ENCODE assay signal across 14 cellular contexts in the genomic region with DNA sequence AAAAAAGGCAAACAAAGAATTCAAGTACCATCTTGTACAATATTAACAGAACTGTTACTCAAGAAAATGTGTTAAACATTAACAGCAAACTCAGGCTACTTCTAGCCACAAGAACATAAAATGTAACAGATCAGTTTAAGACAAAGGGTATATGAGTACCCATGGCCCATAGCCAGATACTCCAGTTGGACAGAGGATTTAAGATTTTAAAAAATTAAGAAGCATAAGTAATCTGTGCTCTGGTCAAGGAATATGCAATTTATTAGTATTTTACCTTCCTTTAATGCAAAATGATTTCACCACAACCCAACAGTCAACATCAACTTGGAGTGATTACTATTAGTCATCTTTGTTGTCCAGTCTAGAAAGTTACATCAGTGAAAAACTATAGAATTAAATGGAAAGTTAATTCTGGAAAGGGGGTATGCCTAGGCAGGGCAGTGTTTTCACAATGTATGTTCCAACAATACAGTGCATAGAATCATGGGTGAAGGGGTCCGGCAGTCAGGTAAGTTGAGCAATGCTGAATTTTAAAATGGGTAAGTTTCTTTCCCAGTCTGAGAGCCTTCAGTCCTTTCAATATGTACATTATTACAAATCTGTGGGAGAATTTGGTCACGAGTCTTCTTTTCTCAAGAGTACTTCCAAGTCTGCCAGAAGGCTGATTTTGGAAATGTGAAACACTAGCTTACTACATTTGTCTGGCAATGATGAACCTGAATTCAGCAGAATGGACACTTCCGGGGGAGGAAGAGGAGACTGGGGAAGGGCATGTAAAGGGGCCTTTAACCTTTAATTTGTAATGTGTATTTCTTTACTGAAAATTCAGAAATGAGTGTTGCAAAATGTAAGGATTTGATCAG. TPM values are rescaled to one million over a fixed set of nuclear protein-coding genes. Genes with fewer than 3 reads are reported as not detected.
DNase-seq lines count a peak whose midpoint lies in the region; ATAC-seq lines count a peak whose summit lies in the region.
"Had no signal": no experiment of that assay in that cellular context is flagged by ENCODE, and none has a peak within 500 bp of the region (broad histone marks: within the 10 kb centered on the region; RNA-seq: fewer than 3 reads in every experiment).

No MANE protein-coding gene starts in this region.

- CTCF ChIA-PET in activated CD4-positive, alpha-beta memory T cell treated with anti-CD3 and anti-CD28 coated beads, Interleukin-2, amount 10 ng/mL, durations not matched to agents 7 days and 5 days (lab: Charles Lee): no interaction called here

- peak overlapping the region; percentile 54 for H3K27ac ChIP-seq in epithelial cell of prostate

- H3K4me1 Mint-ChIP-seq in activated CD4-positive, alpha-beta memory T cell treated with anti-CD3 and anti-CD28 coated beads, Interleukin-2, amount 10 ng/mL, durations not matched to agents 7 days and 5 days: peaks cover 31% of the 10 kb centered on the region

- ATAC-seq in GM19395 (IDR thresholded peaks at IDR 0.05; ENCODE audit: unreplicated experiment) (peak; percentile 73), HG03097 (IDR thresholded peaks at IDR 0.05; ENCODE audit: low FRiP score, unreplicated experiment) (peak; percentile 53)
- ATAC-seq: naive thymus-derived CD8-positive, alpha-beta T cell; Right ventricle myocardium inferior; stimulated activated memory B cell treated with anti-CD40 and anti-IgM and Interleukin-4, amounts not matched to agents 10 μg/mL and 1 μg/mL and 100 μg/mL, for 72 hours had no signal

- no peaks in the 10 kb centered on the region for H3K9me3 Mint-ChIP-seq in activated CD4-positive, alpha-beta memory T cell treated with anti-CD3 and anti-CD28 coated beads, Interleukin-2, amount 10 ng/mL, durations not matched to agents 7 days and 5 days
- H3K9me3 Mint-ChIP-seq: naive thymus-derived CD8-positive, alpha-beta T cell; stimulated activated memory B cell treated with anti-CD40 and anti-IgM and Interleukin-4, amounts not matched to agents 10 μg/mL and 1 μg/mL and 100 μg/mL, for 72 hours had no signal

- POLR2A ChIA-PET in activated CD4-positive, alpha-beta memory T cell treated with anti-CD3 and anti-CD28 coated beads, Interleukin-2, amount 10 ng/mL, durations not matched to agents 7 days and 5 days (lab: Charles Lee): no interaction called here

- peaks cover 49% of the 10 kb centered on the region for H3K36me3 Mint-ChIP-seq in activated CD4-positive, alpha-beta memory T cell treated with anti-CD3 and anti-CD28 coated beads, Interleukin-2, amount 10 ng/mL, durations not matched to agents 7 days and 5 days (ENCODE audit: low read depth)

- no peaks in the 10 kb centered on the region for H3K27me3 Mint-ChIP-seq in activated CD4-positive, alpha-beta memory T cell treated with anti-CD3 and anti-CD28 coated beads, Interleukin-2, amount 10 ng/mL, durations not matched to agents 7 days and 5 days
- H3K27me3 Mint-ChIP-seq: naive thymus-derived CD8-positive, alpha-beta T cell; stimulated activated memory B cell treated with anti-CD40 and anti-IgM and Interleukin-4, amounts not matched to agents 10 μg/mL and 1 μg/mL and 100 μg/mL, for 72 hours had no signal

- H3K27ac Mint-ChIP-seq in activated CD4-positive, alpha-beta memory T cell treated with anti-CD3 and anti-CD28 coated beads, Interleukin-2, amount 10 ng/mL, durations not matched to agents 7 days and 5 days: no peak overlapping the region
- H3K27ac Mint-ChIP-seq: stimulated activated memory B cell treated with anti-CD40 and anti-IgM and Interleukin-4, amounts not matched to agents 10 μg/mL and 1 μg/mL and 100 μg/mL, for 72 hours had no signal

- no peak overlapping the region for H3K4me3 Mint-ChIP-seq in activated CD4-positive, alpha-beta memory T cell treated with anti-CD3 and anti-CD28 coated beads, Interleukin-2, amount 10 ng/mL, durations not matched to agents 7 days and 5 days
- H3K4me3 Mint-ChIP-seq: naive thymus-derived CD8-positive, alpha-beta T cell; stimulated activated memory B cell treated with anti-CD40 and anti-IgM and Interleukin-4, amounts not matched to agents 10 μg/mL and 1 μg/mL and 100 μg/mL, for 72 hours had no signal

- DNase-seq in epithelial cell of prostate (ENCODE audit: low read depth, low spot score): no peak
- peak; percentile 99 for DNase-seq in renal cortical epithelial cell (ENCODE audit: low read depth)
- DNase-seq in activated CD4-positive, alpha-beta memory T cell treated with anti-CD3 and anti-CD28 coated beads, Interleukin-2, amount 10 ng/mL, durations not matched to agents 7 days and 5 days: no peak
- no peak for DNase-seq in SIG-M5 (lab: John Stamatoyannopoulos, UW)
- DNase-seq in NCI-H1436 (lab: John Stamatoyannopoulos, UW): no peak
- DNase-seq in medulla oblongata (ENCODE audit: extremely low spot score): no peak
- DNase-seq: activated naive CD4-positive, alpha-beta T cell treated with anti-CD3 and anti-CD28 coated beads, Interleukin-2, amount 50 U/mL, for 16 hours; hippocampal formation; naive thymus-derived CD8-positive, alpha-beta T cell; NCI-H446 treated with DMSO at 0.1 percent for 48 hours had no signal

RNA-seq across cellular contexts. Expression of a gene that starts 34.5 kb away (rescaled TPM):
- total RNA-seq in renal cortical epithelial cell: 5.4 and 9.2 TPM in 2 replicates
- 1 to 10 TPM; 5.2 to 5.8 TPM for total RNA-seq in activated CD4-positive, alpha-beta memory T cell treated with anti-CD3 and anti-CD28 coated beads, Interleukin-2, amount 10 ng/mL, durations not matched to agents 7 days and 5 days
